In genomic region chr11:69307871-69308381, GRCh38 we compare ENCODE assay signal across 24 cellular contexts. TPM values are rescaled to one million over a fixed set of nuclear protein-coding genes. Genes with fewer than 3 reads are reported as not detected.
DNase-seq lines count a peak whose midpoint lies in the region; ATAC-seq and TF ChIP-seq lines count a peak whose summit lies in the region.
"Had no signal": no experiment of that assay in that cellular context is flagged by ENCODE, and none has a peak within 500 bp of the region (broad histone marks: within the 10 kb centered on the region; RNA-seq: fewer than 3 reads in every experiment).

No MANE protein-coding gene starts in this region.

- H4K20me1 ChIP-seq in BLaER1 treated with 17β-estradiol and CSF1 and Interleukin-3, amounts not matched to agents 10 nM and 100 nM, result no peaks in the 10 kb centered on the region

- H3K27me3 ChIP-seq in BLaER1 treated with 17β-estradiol and CSF1 and Interleukin-3, amounts not matched to agents 10 nM and 100 nM, result peaks cover 0 to 32% (median 6%) of the 10 kb centered on the region in 11 experiments; a peak in 11 of 22 replicates
- no peaks in the 10 kb centered on the region for H3K27me3 ChIP-seq in RWPE2 (ENCODE audit: insufficient read depth, poor library complexity, severe bottlenecking)
- H3K27me3 ChIP-seq in neuronal stem cell (ENCODE audit: control insufficient read depth in 3 of 3, insufficient read depth in 3 of 3, low read depth in 1 of 3, low read length in 3 of 3), result peaks cover 0 to 2% (median 0%) of the 10 kb centered on the region in 3 experiments
- H3K27me3 ChIP-seq: adrenal gland, esophagus squamous epithelium, pancreas, SJSA1, tibial artery had no signal

- no peak overlapping the region for H3K9ac ChIP-seq in BLaER1 treated with 17β-estradiol and CSF1 and Interleukin-3, amounts not matched to agents 10 nM and 100 nM
- H3K9ac ChIP-seq in neuronal stem cell (ENCODE audit: low read depth, low read length, poor library complexity), result no peak overlapping the region

- peak overlapping the region in 10 of 11 experiments; percentile 25 to 93 (median 86); a peak in 21 of 22 replicates for H3K4me2 ChIP-seq in BLaER1 treated with 17β-estradiol and CSF1 and Interleukin-3, amounts not matched to agents 10 nM and 100 nM
- no peak overlapping the region for H3K4me2 ChIP-seq in neuronal stem cell (ENCODE audit: insufficient read depth, low read length, poor library complexity, severe bottlenecking)

- H3K27ac ChIP-seq in BLaER1 treated with 17β-estradiol and CSF1 and Interleukin-3, amounts not matched to agents 10 nM and 100 nM, result peak overlapping the region in 2 of 11 experiments; percentile 93; a peak in 2 of 22 replicates
- H3K27ac ChIP-seq in RWPE2 (ENCODE audit: poor library complexity, severe bottlenecking) (no peak overlapping the region), neuronal stem cell (replicated peaks; ENCODE audit: low read length) (no peak overlapping the region)
- H3K27ac ChIP-seq: adrenal gland, esophagus squamous epithelium, pancreas, SJSA1, tibial artery had no signal

- H3K9me3 ChIP-seq in BLaER1 treated with 17β-estradiol and CSF1 and Interleukin-3, amounts not matched to agents 10 nM and 100 nM (replicated peaks in 1 of 11), result no peaks in the 10 kb centered on the region
- H3K9me3 ChIP-seq in RWPE2 (ENCODE audit: severe bottlenecking), result no peaks in the 10 kb centered on the region
- no peaks in the 10 kb centered on the region for H3K9me3 ChIP-seq in neuronal stem cell (replicated peaks in 1 of 2; ENCODE audit: control insufficient read depth in 2 of 2, insufficient read depth in 1 of 2, low read depth in 1 of 2, low read length in 2 of 2)
- H3K9me3 ChIP-seq: adrenal gland, esophagus squamous epithelium, pancreas, SJSA1, tibial artery had no signal

- no peak overlapping the region for H2AFZ ChIP-seq in neuronal stem cell (ENCODE audit: low read length)

- H2AK5ac ChIP-seq in neuronal stem cell (ENCODE audit: low read depth, low read length), result no peak overlapping the region

- ATAC-seq in RWPE2 (ENCODE audit: low read depth), result no peak
- ATAC-seq in HG02938 (IDR thresholded peaks at IDR 0.05; ENCODE audit: unreplicated experiment), result no peak
- no peak for ATAC-seq in activated T-cell treated with anti-CD3 and anti-CD28 coated beads, Interleukin-2, amount 50 U/mL, for 4 hours
- no peak for ATAC-seq in HG02588 (IDR thresholded peaks at IDR 0.05; ENCODE audit: unreplicated experiment)
- ATAC-seq: naive thymus-derived CD8-positive, alpha-beta T cell; pancreas; stimulated activated naive CD8-positive, alpha-beta T cell treated with anti-CD3 and anti-CD28 coated beads, Interleukin-15, Interleukin-2, amounts not matched to agents 100 U/mL and 50 U/mL, for 24 hours had no signal

- H3K27ac Mint-ChIP-seq in activated CD4-positive, alpha-beta T cell treated with anti-CD3 and anti-CD28 coated beads, Interleukin-2, amount 10 ng/mL, durations not matched to agents 24 days and 14 days, result peak overlapping the region; percentile 39

- H3K79me1 ChIP-seq in neuronal stem cell (ENCODE audit: low read depth, low read length), result no peaks in the 10 kb centered on the region

- no peak overlapping the region for H4K91ac ChIP-seq in neuronal stem cell (ENCODE audit: low read depth, low read length, poor library complexity)

- H3K9me3 Mint-ChIP-seq in activated CD4-positive, alpha-beta T cell treated with anti-CD3 and anti-CD28 coated beads, Interleukin-2, amount 10 ng/mL, durations not matched to agents 24 days and 14 days, result no peaks in the 10 kb centered on the region
- H3K9me3 Mint-ChIP-seq in activated T-cell treated with anti-CD3 and anti-CD28 coated beads, Interleukin-2, amount 50 U/mL, for 4 hours, result no peaks in the 10 kb centered on the region
- H3K9me3 Mint-ChIP-seq: naive thymus-derived CD8-positive, alpha-beta T cell had no signal

- no peaks in the 10 kb centered on the region for H3K36me3 ChIP-seq in BLaER1 treated with 17β-estradiol and CSF1 and Interleukin-3, amounts not matched to agents 10 nM and 100 nM
- no peaks in the 10 kb centered on the region for H3K36me3 ChIP-seq in RWPE2 (ENCODE audit: low read depth)
- no peaks in the 10 kb centered on the region for H3K36me3 ChIP-seq in neuronal stem cell (replicated peaks in 1 of 2; ENCODE audit: control insufficient read depth in 2 of 2, insufficient read depth in 2 of 2, low read length in 2 of 2)
- H3K36me3 ChIP-seq: adrenal gland, esophagus squamous epithelium, pancreas, tibial artery had no signal

- WGBS in neuronal stem cell (ENCODE audit: extremely low coverage in 2 of 2, insufficient read length in 2 of 2, insufficient replicate concordance in 1 of 2), 2 donors, result no CpG with 5 or more reads among the region's 11 CpGs

- TF ChIP-seq CTCF in RWPE2 (IDR thresholded peaks at IDR 0.05; ENCODE audit: poor library complexity, severe bottlenecking), result no peak

- no peak overlapping the region for H2BK12ac ChIP-seq in neuronal stem cell (ENCODE audit: low read length)

- H3K36me3 Mint-ChIP-seq in activated CD4-positive, alpha-beta T cell treated with anti-CD3 and anti-CD28 coated beads, Interleukin-2, amount 10 ng/mL, durations not matched to agents 24 days and 14 days (ENCODE audit: low read depth), result no peaks in the 10 kb centered on the region
- no peaks in the 10 kb centered on the region for H3K36me3 Mint-ChIP-seq in activated T-cell treated with anti-CD3 and anti-CD28 coated beads, Interleukin-2, amount 50 U/mL, for 4 hours (ENCODE audit: insufficient read depth)
- H3K36me3 Mint-ChIP-seq: naive thymus-derived CD8-positive, alpha-beta T cell had no signal

- peaks cover 44 to 69% (median 63%) of the 10 kb centered on the region in 10 experiments for H3K4me1 ChIP-seq in BLaER1 treated with 17β-estradiol and CSF1 and Interleukin-3, amounts not matched to agents 10 nM and 100 nM
- H3K4me1 ChIP-seq in RWPE2 (ENCODE audit: insufficient read depth, poor library complexity, severe bottlenecking), result no peaks in the 10 kb centered on the region
- H3K4me1 ChIP-seq in neuronal stem cell (ENCODE audit: control insufficient read depth in 2 of 2, insufficient read depth in 1 of 2, low read depth in 1 of 2, low read length in 2 of 2), result peaks cover 0 to 3% of the 10 kb centered on the region in 2 donors
- H3K4me1 ChIP-seq: pancreas had no signal

- no peak overlapping the region for H3K4ac ChIP-seq in neuronal stem cell (ENCODE audit: low read length)

- no peak overlapping the region for H2BK5ac ChIP-seq in neuronal stem cell (ENCODE audit: low read length)

- H4K8ac ChIP-seq in neuronal stem cell (ENCODE audit: low read depth, low read length), result no peak overlapping the region

- H3K4me3 ChIP-seq in BLaER1 treated with 17β-estradiol and CSF1 and Interleukin-3, amounts not matched to agents 10 nM and 100 nM, result no peak overlapping the region
- H3K4me3 ChIP-seq in RWPE2 (ENCODE audit: severe bottlenecking) (no peak overlapping the region), neuronal stem cell (ENCODE audit: low read length in 2 of 2) (no peak overlapping the region)
- H3K4me3 ChIP-seq: adrenal gland, esophagus squamous epithelium, pancreas, SJSA1, tibial artery had no signal

- no peak overlapping the region for H3K14ac ChIP-seq in neuronal stem cell (ENCODE audit: low read length)

- DNase-seq in activated CD4-positive, alpha-beta T cell treated with anti-CD3 and anti-CD28 coated beads, Interleukin-2, amount 10 ng/mL, durations not matched to agents 24 days and 14 days, result no peak
- no peak for DNase-seq in activated CD4-positive, alpha-beta T cell treated with anti-CD3 and anti-CD28 coated beads for 1 hour
- DNase-seq in RWPE2 (ENCODE audit: low spot score) (peak; percentile 51), neuronal stem cell (ENCODE audit: low spot score) (no peak)
- DNase-seq in activated T-cell treated with anti-CD3 and anti-CD28 coated beads, Interleukin-2, amount 50 U/mL, for 4 hours, result no peak
- DNase-seq: activated gamma-delta T cell; adrenal gland; cortex of kidney; DMS79 treated with DMSO at 0.1 percent for 48 hours; esophagus squamous epithelium; mesendoderm; naive thymus-derived CD8-positive, alpha-beta T cell; NCI-H510A; pancreas; stimulated activated CD4-positive, alpha-beta T cell treated with anti-CD3 and anti-CD28 coated beads, Interleukin-4, amount 100 ng/mL, for 4 hours; stimulated activated naive CD8-positive, alpha-beta T cell treated with anti-CD3 and anti-CD28 coated beads, Interleukin-15, Interleukin-2, amounts not matched to agents 100 U/mL and 50 U/mL, for 24 hours had no signal

- no peak overlapping the region for H2BK120ac ChIP-seq in neuronal stem cell (ENCODE audit: low read depth, low read length)

- no peak overlapping the region for H3K4me3 Mint-ChIP-seq in activated CD4-positive, alpha-beta T cell treated with anti-CD3 and anti-CD28 coated beads, Interleukin-2, amount 10 ng/mL, durations not matched to agents 24 days and 14 days
- H3K4me3 Mint-ChIP-seq in activated T-cell treated with anti-CD3 and anti-CD28 coated beads, Interleukin-2, amount 50 U/mL, for 4 hours, result no peak overlapping the region

- H2BK15ac ChIP-seq in neuronal stem cell (ENCODE audit: low read length), result no peak overlapping the region

- no peaks in the 10 kb centered on the region for H3K27me3 Mint-ChIP-seq in activated CD4-positive, alpha-beta T cell treated with anti-CD3 and anti-CD28 coated beads, Interleukin-2, amount 10 ng/mL, durations not matched to agents 24 days and 14 days
- H3K27me3 Mint-ChIP-seq in activated T-cell treated with anti-CD3 and anti-CD28 coated beads, Interleukin-2, amount 50 U/mL, for 4 hours (ENCODE audit: low read depth), result no peaks in the 10 kb centered on the region

- intact Hi-C loops in activated CD4-positive, alpha-beta T cell treated with anti-CD3 and anti-CD28 coated beads, Interleukin-2, amount 10 ng/mL, durations not matched to agents 24 days and 14 days (cut with micrococcal nuclease), result no loop called here

- no peak overlapping the region for H3K23ac ChIP-seq in neuronal stem cell (ENCODE audit: low read depth, low read length, poor library complexity)

- peak overlapping the region; percentile 22 for H3K18ac ChIP-seq in neuronal stem cell (ENCODE audit: low read length)

- H3K4me1 Mint-ChIP-seq in activated CD4-positive, alpha-beta T cell treated with anti-CD3 and anti-CD28 coated beads, Interleukin-2, amount 10 ng/mL, durations not matched to agents 24 days and 14 days, result peaks cover 35% of the 10 kb centered on the region
- H3K4me1 Mint-ChIP-seq in activated T-cell treated with anti-CD3 and anti-CD28 coated beads, Interleukin-2, amount 50 U/mL, for 4 hours (ENCODE audit: low read depth), result peaks cover 40% of the 10 kb centered on the region

RNA-seq across cellular contexts. Expression of gene MYEOV, which starts 14.0 kb away (rescaled TPM):
- 0.21 and 0.83 TPM in 2 replicates for total RNA-seq in activated CD4-positive, alpha-beta T cell treated with anti-CD3 and anti-CD28 coated beads, Interleukin-2, amount 10 ng/mL, durations not matched to agents 24 days and 14 days
- 0.08 TPM for polyA plus RNA-seq in neuronal stem cell (2013, experiment 1 of 2)
- 0.26 TPM for polyA plus RNA-seq in neuronal stem cell (2013, experiment 2 of 2)
- total RNA-seq in activated T-cell treated with anti-CD3 and anti-CD28 coated beads, Interleukin-2, amount 50 U/mL, for 4 hours, result under 1 TPM in 2 of 3 donors, not detected in 1; 0.10 to 0.50 TPM
- total RNA-seq: frontal cortex; naive thymus-derived CD8-positive, alpha-beta T cell; T-helper 1 cell treated with Interleukin-12 subunit alpha and Interleukin-12 subunit beta and Interleukin-4 antibody, amounts not matched to agents 30 ng/mL and 1 ng/mL, for 36 hours had no signal
- polyA plus RNA-seq: naive thymus-derived CD8-positive, alpha-beta T cell; right cardiac atrium had no signal
